Comparison of ENCODE assay signal across 1 cellular context in the genomic region with DNA sequence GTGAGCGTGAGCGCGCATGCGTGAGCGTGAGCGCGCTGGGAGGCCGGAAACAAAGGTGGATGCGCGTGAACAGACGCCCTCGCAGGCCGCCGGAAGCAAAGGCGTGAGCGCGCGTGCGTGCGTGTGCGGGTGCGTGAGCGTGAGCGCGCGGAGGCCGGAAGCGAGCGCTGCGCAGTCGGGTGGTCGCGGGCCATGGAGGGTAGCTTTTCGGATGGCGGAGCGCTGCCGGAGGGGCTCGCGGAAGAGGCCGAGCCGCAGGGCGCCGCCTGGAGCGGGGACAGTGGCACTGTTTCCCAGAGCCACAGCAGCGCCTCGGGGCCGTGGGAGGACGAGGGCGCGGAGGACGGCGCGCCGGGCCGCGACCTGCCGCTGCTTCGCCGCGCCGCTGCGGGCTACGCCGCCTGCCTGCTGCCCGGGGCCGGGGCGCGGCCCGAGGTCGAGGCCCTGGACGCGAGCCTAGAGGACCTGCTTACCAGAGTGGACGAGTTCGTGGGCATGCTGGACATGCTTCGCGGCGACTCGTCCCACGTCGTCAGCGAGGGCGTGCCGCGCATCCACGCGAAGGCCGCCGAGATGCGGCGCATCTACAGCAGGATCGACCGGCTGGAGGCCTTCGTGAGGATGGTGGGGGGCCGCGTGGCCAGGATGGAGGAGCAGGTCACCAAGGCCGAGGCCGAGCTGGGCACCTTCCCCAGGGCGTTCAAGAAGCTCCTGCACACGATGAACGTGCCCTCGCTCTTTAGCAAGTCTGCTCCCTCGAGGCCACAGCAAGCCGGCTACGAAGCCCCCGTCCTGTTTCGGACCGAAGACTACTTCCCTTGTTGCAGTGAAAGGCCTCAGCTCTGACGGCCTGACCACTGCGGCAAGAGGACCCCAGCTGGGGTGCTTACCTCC.
TF ChIP-seq lines count a peak whose summit lies in the region.

Gene BLOC1S4 (plus strand): TSS at position 157 of the 894 bp plus-strand sequence. CDS start 36 bp downstream, at position 193.

TF ChIP-seq in HepG2, 621 proteins besides CTCF, POLR2A, EP300 and RAD21 (continued from another document and continues in another):
- TF ChIP-seq ONECUT2 (CRISPR knock-in tag; IDR thresholded peaks at IDR 0.05) (no peak), ATAD3A (CRISPR knock-in tag; IDR thresholded peaks at IDR 0.05) (no peak), JUN (CRISPR knock-in tag; IDR thresholded peaks at IDR 0.05) (peak; percentile 46; the same call in 1 of the 2 replicates), ZNF772 (CRISPR knock-in tag; IDR thresholded peaks at IDR 0.05) (0 out of 2 replicates have a peak, but pooled peaks have one; percentile 47), ZFP82 (CRISPR knock-in tag; IDR thresholded peaks at IDR 0.05; ENCODE audit: borderline replicate concordance) (peak; percentile 90; the same call in 1 of the 2 replicates), ZNF256 (CRISPR knock-in tag; conservative IDR thresholded peaks at IDR 0.05) (0 out of 2 replicates have a peak, but pooled peaks have one; percentile 5), TAF15 (IDR thresholded peaks at IDR 0.05; ENCODE audit: low read depth, low read length, poor library complexity, severe bottlenecking) (no peak), ATF7 (IDR thresholded peaks at IDR 0.05) (no peak), ATF7 (CRISPR knock-in tag; IDR thresholded peaks at IDR 0.05) (0 out of 2 replicates have a peak, but pooled peaks have one; percentile 62), ZNF451 (CRISPR knock-in tag; IDR thresholded peaks at IDR 0.05) (0 out of 2 replicates have a peak, but pooled peaks have one; percentile 10), ZNF616 (CRISPR knock-in tag; IDR thresholded peaks at IDR 0.05; ENCODE audit: low read depth) (peak; percentile 55), NAIF1 (CRISPR knock-in tag; IDR thresholded peaks at IDR 0.05; ENCODE audit: borderline replicate concordance) (no peak), ZNF136 (CRISPR knock-in tag; IDR thresholded peaks at IDR 0.05; ENCODE audit: low read depth) (no peak; the same call in 1 of the 2 replicates), ZNF816 (CRISPR knock-in tag; IDR thresholded peaks at IDR 0.05; ENCODE audit: borderline replicate concordance) (no peak; the same call in 1 of the 2 replicates), ZNF777 (CRISPR knock-in tag; IDR thresholded peaks at IDR 0.05) (peak; percentile 45; the same call in 1 of the 2 replicates), ZSCAN5A (CRISPR knock-in tag; IDR thresholded peaks at IDR 0.05; ENCODE audit: borderline replicate concordance) (peak; percentile 60; the same call in 1 of the 2 replicates), FOXJ3 (CRISPR knock-in tag; IDR thresholded peaks at IDR 0.05; ENCODE audit: borderline replicate concordance) (no peak), SNAI1 (CRISPR knock-in tag; IDR thresholded peaks at IDR 0.05; ENCODE audit: borderline replicate concordance) (no peak), HNRNPLL (IDR thresholded peaks at IDR 0.05; ENCODE audit: low read depth, low read length, poor library complexity, severe bottlenecking) (peak; percentile 89), ZNF496 (CRISPR knock-in tag; IDR thresholded peaks at IDR 0.05; ENCODE audit: insufficient replicate concordance) (no peak), ZFP90 (CRISPR knock-in tag; IDR thresholded peaks at IDR 0.05; ENCODE audit: borderline replicate concordance) (0 out of 2 replicates have a peak, but pooled peaks have one; percentile 18), HNF4G (IDR thresholded peaks at IDR 0.05; ENCODE audit: borderline replicate concordance, low read depth, low read length) (no peak), HNF4G (CRISPR knock-in tag; IDR thresholded peaks at IDR 0.05; ENCODE audit: borderline replicate concordance, low read depth) (no peak), SRSF9 (IDR thresholded peaks at IDR 0.05; ENCODE audit: borderline replicate concordance, insufficient read depth, low read depth, low read length, poor library complexity, severe bottlenecking) (no peak), HMGXB4 (CRISPR knock-in tag; IDR thresholded peaks at IDR 0.05; ENCODE audit: borderline replicate concordance in 1 of 2, low read depth in 1 of 2) (peak; percentile 76 to 80; a peak in 3 of 4 replicates), ZSCAN20 (CRISPR knock-in tag; IDR thresholded peaks at IDR 0.05; ENCODE audit: borderline replicate concordance) (no peak; the same call in 1 of the 2 replicates), ZNF703 (CRISPR knock-in tag; IDR thresholded peaks at IDR 0.05; ENCODE audit: borderline replicate concordance) (no peak), GATAD1 (CRISPR knock-in tag; IDR thresholded peaks at IDR 0.05) (peak; percentile 85), SUZ12 (IDR thresholded peaks at IDR 0.05; ENCODE audit: low read depth, low read length) (no peak), SIX1 (CRISPR knock-in tag; IDR thresholded peaks at IDR 0.05; ENCODE audit: borderline replicate concordance) (no peak), STAT5B (CRISPR knock-in tag; IDR thresholded peaks at IDR 0.05) (no peak)
- TF ChIP-seq, protein P1, sequence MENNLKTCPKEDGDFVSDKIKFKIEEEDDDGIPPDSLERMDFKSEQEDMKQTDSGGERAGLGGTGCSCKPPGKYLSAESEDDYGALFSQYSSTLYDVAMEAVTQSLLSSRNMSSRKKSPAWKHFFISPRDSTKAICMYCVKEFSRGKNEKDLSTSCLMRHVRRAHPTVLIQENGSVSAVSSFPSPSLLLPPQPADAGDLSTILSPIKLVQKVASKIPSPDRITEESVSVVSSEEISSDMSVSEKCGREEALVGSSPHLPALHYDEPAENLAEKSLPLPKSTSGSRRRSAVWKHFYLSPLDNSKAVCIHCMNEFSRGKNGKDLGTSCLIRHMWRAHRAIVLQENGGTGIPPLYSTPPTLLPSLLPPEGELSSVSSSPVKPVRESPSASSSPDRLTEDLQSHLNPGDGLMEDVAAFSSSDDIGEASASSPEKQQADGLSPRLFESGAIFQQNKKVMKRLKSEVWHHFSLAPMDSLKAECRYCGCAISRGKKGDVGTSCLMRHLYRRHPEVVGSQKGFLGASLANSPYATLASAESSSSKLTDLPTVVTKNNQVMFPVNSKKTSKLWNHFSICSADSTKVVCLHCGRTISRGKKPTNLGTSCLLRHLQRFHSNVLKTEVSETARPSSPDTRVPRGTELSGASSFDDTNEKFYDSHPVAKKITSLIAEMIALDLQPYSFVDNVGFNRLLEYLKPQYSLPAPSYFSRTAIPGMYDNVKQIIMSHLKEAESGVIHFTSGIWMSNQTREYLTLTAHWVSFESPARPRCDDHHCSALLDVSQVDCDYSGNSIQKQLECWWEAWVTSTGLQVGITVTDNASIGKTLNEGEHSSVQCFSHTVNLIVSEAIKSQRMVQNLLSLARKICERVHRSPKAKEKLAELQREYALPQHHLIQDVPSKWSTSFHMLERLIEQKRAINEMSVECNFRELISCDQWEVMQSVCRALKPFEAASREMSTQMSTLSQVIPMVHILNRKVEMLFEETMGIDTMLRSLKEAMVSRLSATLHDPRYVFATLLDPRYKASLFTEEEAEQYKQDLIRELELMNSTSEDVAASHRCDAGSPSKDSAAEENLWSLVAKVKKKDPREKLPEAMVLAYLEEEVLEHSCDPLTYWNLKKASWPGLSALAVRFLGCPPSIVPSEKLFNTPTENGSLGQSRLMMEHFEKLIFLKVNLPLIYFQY (CRISPR knock-in tag; IDR thresholded peaks at IDR 0.05; ENCODE audit: borderline replicate concordance) = 0 out of 2 replicates have a peak, but pooled peaks have one; percentile 29
- TF ChIP-seq, protein P2, sequence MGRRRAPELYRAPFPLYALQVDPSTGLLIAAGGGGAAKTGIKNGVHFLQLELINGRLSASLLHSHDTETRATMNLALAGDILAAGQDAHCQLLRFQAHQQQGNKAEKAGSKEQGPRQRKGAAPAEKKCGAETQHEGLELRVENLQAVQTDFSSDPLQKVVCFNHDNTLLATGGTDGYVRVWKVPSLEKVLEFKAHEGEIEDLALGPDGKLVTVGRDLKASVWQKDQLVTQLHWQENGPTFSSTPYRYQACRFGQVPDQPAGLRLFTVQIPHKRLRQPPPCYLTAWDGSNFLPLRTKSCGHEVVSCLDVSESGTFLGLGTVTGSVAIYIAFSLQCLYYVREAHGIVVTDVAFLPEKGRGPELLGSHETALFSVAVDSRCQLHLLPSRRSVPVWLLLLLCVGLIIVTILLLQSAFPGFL (CRISPR knock-in tag; IDR thresholded peaks at IDR 0.05) = 0 out of 2 replicates have a peak, but pooled peaks have one; percentile 75
- TF ChIP-seq, protein P3, sequence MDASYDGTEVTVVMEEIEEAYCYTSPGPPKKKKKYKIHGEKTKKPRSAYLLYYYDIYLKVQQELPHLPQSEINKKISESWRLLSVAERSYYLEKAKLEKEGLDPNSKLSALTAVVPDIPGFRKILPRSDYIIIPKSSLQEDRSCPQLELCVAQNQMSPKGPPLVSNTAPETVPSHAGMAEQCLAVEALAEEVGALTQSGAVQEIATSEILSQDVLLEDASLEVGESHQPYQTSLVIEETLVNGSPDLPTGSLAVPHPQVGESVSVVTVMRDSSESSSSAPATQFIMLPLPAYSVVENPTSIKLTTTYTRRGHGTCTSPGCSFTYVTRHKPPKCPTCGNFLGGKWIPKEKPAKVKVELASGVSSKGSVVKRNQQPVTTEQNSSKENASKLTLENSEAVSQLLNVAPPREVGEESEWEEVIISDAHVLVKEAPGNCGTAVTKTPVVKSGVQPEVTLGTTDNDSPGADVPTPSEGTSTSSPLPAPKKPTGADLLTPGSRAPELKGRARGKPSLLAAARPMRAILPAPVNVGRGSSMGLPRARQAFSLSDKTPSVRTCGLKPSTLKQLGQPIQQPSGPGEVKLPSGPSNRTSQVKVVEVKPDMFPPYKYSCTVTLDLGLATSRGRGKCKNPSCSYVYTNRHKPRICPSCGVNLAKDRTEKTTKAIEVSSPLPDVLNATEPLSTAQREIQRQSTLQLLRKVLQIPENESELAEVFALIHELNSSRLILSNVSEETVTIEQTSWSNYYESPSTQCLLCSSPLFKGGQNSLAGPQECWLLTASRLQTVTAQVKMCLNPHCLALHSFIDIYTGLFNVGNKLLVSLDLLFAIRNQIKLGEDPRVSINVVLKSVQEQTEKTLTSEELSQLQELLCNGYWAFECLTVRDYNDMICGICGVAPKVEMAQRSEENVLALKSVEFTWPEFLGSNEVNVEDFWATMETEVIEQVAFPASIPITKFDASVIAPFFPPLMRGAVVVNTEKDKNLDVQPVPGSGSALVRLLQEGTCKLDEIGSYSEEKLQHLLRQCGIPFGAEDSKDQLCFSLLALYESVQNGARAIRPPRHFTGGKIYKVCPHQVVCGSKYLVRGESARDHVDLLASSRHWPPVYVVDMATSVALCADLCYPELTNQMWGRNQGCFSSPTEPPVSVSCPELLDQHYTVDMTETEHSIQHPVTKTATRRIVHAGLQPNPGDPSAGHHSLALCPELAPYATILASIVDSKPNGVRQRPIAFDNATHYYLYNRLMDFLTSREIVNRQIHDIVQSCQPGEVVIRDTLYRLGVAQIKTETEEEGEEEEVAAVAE (CRISPR knock-in tag; IDR thresholded peaks at IDR 0.05; ENCODE audit: borderline replicate concordance) = no peak
- TF ChIP-seq, protein P4, sequence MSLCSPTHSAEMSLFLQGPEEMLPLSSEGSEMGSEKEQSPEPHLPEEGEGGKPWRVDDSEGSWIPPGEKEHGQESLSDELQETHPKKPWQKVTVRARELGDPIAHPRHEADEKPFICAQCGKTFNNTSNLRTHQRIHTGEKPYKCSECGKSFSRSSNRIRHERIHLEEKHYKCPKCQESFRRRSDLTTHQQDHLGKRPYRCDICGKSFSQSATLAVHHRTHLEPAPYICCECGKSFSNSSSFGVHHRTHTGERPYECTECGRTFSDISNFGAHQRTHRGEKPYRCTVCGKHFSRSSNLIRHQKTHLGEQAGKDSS (CRISPR knock-in tag; IDR thresholded peaks at IDR 0.05; ENCODE audit: borderline replicate concordance, low read depth) = peak; percentile 42
- TF ChIP-seq, protein P5, sequence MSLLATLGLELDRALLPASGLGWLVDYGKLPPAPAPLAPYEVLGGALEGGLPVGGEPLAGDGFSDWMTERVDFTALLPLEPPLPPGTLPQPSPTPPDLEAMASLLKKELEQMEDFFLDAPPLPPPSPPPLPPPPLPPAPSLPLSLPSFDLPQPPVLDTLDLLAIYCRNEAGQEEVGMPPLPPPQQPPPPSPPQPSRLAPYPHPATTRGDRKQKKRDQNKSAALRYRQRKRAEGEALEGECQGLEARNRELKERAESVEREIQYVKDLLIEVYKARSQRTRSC (CRISPR knock-in tag; IDR thresholded peaks at IDR 0.05; ENCODE audit: low read depth) = no peak; the same call in 1 of the 2 replicates
- TF ChIP-seq, protein P6, sequence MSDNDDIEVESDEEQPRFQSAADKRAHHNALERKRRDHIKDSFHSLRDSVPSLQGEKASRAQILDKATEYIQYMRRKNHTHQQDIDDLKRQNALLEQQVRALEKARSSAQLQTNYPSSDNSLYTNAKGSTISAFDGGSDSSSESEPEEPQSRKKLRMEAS (IDR thresholded peaks at IDR 0.05) = peak; percentile 75
